Comparison of ENCODE assay signal across 9 cellular contexts in the genomic region with DNA sequence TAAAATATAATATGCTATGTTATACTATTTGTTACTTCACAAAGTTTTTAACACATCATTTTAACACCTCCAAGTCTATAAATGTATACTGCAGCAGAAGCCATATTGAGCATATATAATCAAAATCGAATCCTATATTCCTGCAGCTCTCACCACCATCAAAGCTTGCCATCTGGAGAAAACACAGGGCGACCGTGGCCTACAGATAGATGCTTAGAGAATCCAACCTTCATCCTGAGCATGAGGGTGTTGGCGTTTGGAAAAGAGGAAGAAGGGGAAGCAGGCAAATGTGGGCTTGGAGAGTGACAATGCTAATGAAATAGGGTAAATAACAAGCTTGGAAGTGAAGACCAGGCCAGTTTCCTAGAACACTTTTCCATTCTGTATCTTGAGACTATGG.
"Had no signal": no experiment of that assay in that cellular context is flagged by ENCODE, and none has a peak within 500 bp of the region (broad histone marks: within the 10 kb centered on the region; RNA-seq: fewer than 3 reads in every experiment).

No MANE protein-coding gene starts in this region.

- ATAC-seq: GM23338, HCT116 had no signal

- H3K27ac ChIP-seq: GM23248 had no signal

- H3K4me3 ChIP-seq: GM23248, GM23338, HAP-1 had no signal

- DNase-seq: GOT3, H7, H9, HCEC 1CT, HFFc6 had no signal
